Comparison of ENCODE assay signal across 15 cellular contexts in genomic region chr10:119288574-119289001, GRCh38.
DNase-seq lines count a peak whose midpoint lies in the region; ATAC-seq and TF ChIP-seq lines count a peak whose summit lies in the region.
"Had no signal": no experiment of that assay in that cellular context is flagged by ENCODE, and none has a peak within 500 bp of the region (broad histone marks: within the 10 kb centered on the region; RNA-seq: fewer than 3 reads in every experiment).

No MANE protein-coding gene starts in this region.

- ATAC-seq in naive thymus-derived CD8-positive, alpha-beta T cell: no peak
- ATAC-seq in GM21619 (IDR thresholded peaks at IDR 0.05; ENCODE audit: unreplicated experiment): no peak
- ATAC-seq: GM12878; stimulated activated naive CD8-positive, alpha-beta T cell treated with anti-CD3 and anti-CD28 coated beads, Interleukin-15, amount 100 ng/mL, for 72 hours had no signal

- in situ Hi-C loops in transverse colon (cut with MboI; ENCODE audit: low pct_ligation_motif_present in 1 of 4, low pct_unique_long_range_greater_than_20kb in 1 of 4, low sequenced_read_pairs in 3 of 4): no loop called here

- H3K36me3 ChIP-seq in esophagus squamous epithelium (no peaks in the 10 kb centered on the region), transverse colon (no peaks in the 10 kb centered on the region)

- H3K4me1 Mint-ChIP-seq in activated naive CD4-positive, alpha-beta T cell treated with anti-CD3 and anti-CD28 coated beads, Interleukin-2, amount 50 U/mL, for 24 hours: peaks cover 92% of the 10 kb centered on the region
- H3K4me1 Mint-ChIP-seq in naive thymus-derived CD8-positive, alpha-beta T cell: peaks cover 55 to 93% (median 88%) of the 10 kb centered on the region in 4 donors

- no peak overlapping the region for H3K4me3 ChIP-seq in esophagus squamous epithelium
- no peak overlapping the region for H3K4me3 ChIP-seq in transverse colon
- H3K4me3 ChIP-seq: GM12878, spleen had no signal

- H3K36me3 Mint-ChIP-seq in activated naive CD4-positive, alpha-beta T cell treated with anti-CD3 and anti-CD28 coated beads, Interleukin-2, amount 50 U/mL, for 24 hours: no peaks in the 10 kb centered on the region
- no peaks in the 10 kb centered on the region for H3K36me3 Mint-ChIP-seq in naive thymus-derived CD8-positive, alpha-beta T cell

- H3K27me3 Mint-ChIP-seq in activated naive CD4-positive, alpha-beta T cell treated with anti-CD3 and anti-CD28 coated beads, Interleukin-2, amount 50 U/mL, for 24 hours: no peaks in the 10 kb centered on the region
- H3K27me3 Mint-ChIP-seq in naive thymus-derived CD8-positive, alpha-beta T cell: no peaks in the 10 kb centered on the region
- H3K27me3 Mint-ChIP-seq: stimulated activated naive CD8-positive, alpha-beta T cell treated with anti-CD3 and anti-CD28 coated beads, Interleukin-15, amount 100 ng/mL, for 72 hours had no signal

- H3K27ac ChIP-seq in esophagus squamous epithelium (peak overlapping the region in 3 of 4 donors; percentile 68 to 75 (median 72)), transverse colon (peak overlapping the region; percentile 42 to 75 (median 52))

- DNase-seq in activated naive CD4-positive, alpha-beta T cell treated with anti-CD3 and anti-CD28 coated beads, Interleukin-2, amount 50 U/mL, for 16 hours: no peak
- DNase-seq in esophagus squamous epithelium (lab: John Stamatoyannopoulos, UW): no peak
- no peak for DNase-seq in naive thymus-derived CD8-positive, alpha-beta T cell
- DNase-seq in transverse colon: no peak
- DNase-seq in hepatic stellate cell (ENCODE audit: low spot score): no peak
- no peak for DNase-seq in NCI-H1417 treated with DMSO at 0.1 percent for 48 hours (lab: John Stamatoyannopoulos, UW)
- DNase-seq: activated CD4-positive, alpha-beta T cell treated with anti-CD3 and anti-CD28 coated beads for 48 hours; Caco-2; NCI-H1092; SHP77 treated with DMSO at 0.1 percent for 48 hours; spleen; stimulated activated naive CD8-positive, alpha-beta T cell treated with anti-CD3 and anti-CD28 coated beads, Interleukin-15, amount 100 ng/mL, for 72 hours had no signal

- intact Hi-C loops in esophagus squamous epithelium (cut with DNase I): no loop called here
- intact Hi-C loops in transverse colon (cut with DNase I; ENCODE audit: low total_unique reads): no loop called here

- H3K4me3 Mint-ChIP-seq in activated naive CD4-positive, alpha-beta T cell treated with anti-CD3 and anti-CD28 coated beads, Interleukin-2, amount 50 U/mL, for 24 hours: no peak overlapping the region
- peak overlapping the region in 2 of 10 donors; percentile 18 to 69 for H3K4me3 Mint-ChIP-seq in naive thymus-derived CD8-positive, alpha-beta T cell

- TF ChIP-seq CTCF in esophagus squamous epithelium (IDR thresholded peaks at IDR 0.05) (no peak), transverse colon (IDR thresholded peaks at IDR 0.05) (no peak)

- no peaks in the 10 kb centered on the region for H3K9me3 Mint-ChIP-seq in activated naive CD4-positive, alpha-beta T cell treated with anti-CD3 and anti-CD28 coated beads, Interleukin-2, amount 50 U/mL, for 24 hours
- no peaks in the 10 kb centered on the region for H3K9me3 Mint-ChIP-seq in naive thymus-derived CD8-positive, alpha-beta T cell
- H3K9me3 Mint-ChIP-seq: stimulated activated naive CD8-positive, alpha-beta T cell treated with anti-CD3 and anti-CD28 coated beads, Interleukin-15, amount 100 ng/mL, for 72 hours had no signal

- H3K4me1 ChIP-seq in esophagus squamous epithelium (peaks cover 8 to 91% (median 52%) of the 10 kb centered on the region in 3 donors), transverse colon (peaks cover 29 to 54% (median 35%) of the 10 kb centered on the region in 4 donors)

- TF ChIP-seq POLR2A in esophagus squamous epithelium (IDR thresholded peaks at IDR 0.05) (no peak), transverse colon (IDR thresholded peaks at IDR 0.05) (no peak)

- TF ChIP-seq EP300 in transverse colon (IDR thresholded peaks at IDR 0.05; ENCODE audit: low read depth): no peak

- H3K27me3 ChIP-seq in esophagus squamous epithelium: no peaks in the 10 kb centered on the region
- H3K27me3 ChIP-seq in transverse colon: no peaks in the 10 kb centered on the region
- H3K27me3 ChIP-seq: spleen had no signal

- POLR2A ChIA-PET in naive thymus-derived CD8-positive, alpha-beta T cell (lab: Charles Lee): interaction anchor here (0.6 to 1.6 kb wide), 5 partner anchors 10 to 204 kb away, joined by 3 to 5 read pairs (median 4); no protein-coding TSS in a partner anchor

- H3K27ac Mint-ChIP-seq in activated naive CD4-positive, alpha-beta T cell treated with anti-CD3 and anti-CD28 coated beads, Interleukin-2, amount 50 U/mL, for 24 hours: peak overlapping the region; percentile 51
- peak overlapping the region in 6 of 10 donors; percentile 78 to 97 (median 85) for H3K27ac Mint-ChIP-seq in naive thymus-derived CD8-positive, alpha-beta T cell

- WGBS in esophagus squamous epithelium, 2 donors: 79 to 98% methylated on average over 5 to 7 of the region's 7 CpGs
- WGBS in transverse colon (ENCODE audit: low coverage in 1 of 2), 2 donors: 76% methylated on average over 7 of the region's 7 CpGs; no CpG with 5 or more reads in 1 of the 2 donors

- H3K9me3 ChIP-seq in esophagus squamous epithelium: no peaks in the 10 kb centered on the region
- no peaks in the 10 kb centered on the region for H3K9me3 ChIP-seq in transverse colon
- H3K9me3 ChIP-seq: Caco-2, spleen had no signal
